In the genomic region with DNA sequence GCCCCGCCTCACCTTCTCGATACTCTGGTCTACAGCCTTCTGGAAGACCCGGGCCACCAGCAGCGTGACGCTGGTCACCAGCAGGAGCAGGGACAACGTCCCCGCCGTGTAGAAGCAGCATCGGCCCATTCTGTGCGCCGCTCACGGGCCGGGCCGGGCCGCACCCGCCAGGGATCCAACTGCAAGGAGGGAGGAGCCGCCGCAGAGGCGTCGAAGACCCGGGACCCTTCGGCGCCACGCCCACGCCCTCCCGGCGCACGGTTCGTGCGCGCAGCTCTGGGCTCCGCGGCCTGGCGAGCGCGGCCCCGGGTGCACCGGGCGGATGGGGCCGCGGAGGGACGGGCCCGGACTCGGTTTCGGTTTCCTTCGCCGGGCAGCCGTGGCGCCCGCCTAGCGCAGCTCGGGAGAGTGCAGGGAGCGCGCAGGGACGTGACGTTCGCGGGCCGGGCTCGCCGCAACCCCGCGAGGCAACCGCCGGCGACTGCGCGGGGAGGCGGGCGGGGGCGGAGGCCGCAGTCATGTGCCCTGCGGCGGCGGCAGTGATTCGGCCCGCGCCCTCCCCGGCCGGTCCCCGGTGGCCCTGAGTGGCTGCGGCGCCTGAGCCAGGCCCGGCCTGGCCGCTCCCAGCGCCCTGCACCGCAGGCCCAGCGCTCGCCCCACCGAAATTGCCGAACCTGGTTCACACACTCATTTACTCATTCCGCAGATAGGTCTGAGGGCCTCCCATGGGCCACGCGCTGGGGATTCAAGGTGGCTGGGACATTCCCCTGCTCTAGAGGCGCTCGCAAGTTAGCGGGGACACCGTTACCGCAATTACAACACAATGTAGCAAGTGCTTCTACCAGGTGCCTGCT, we compare ENCODE assay signal across 8 cellular contexts. TPM values are rescaled to one million over a fixed set of nuclear protein-coding genes. Genes with fewer than 3 reads are reported as not detected.
DNase-seq lines count a peak whose midpoint lies in the region; ATAC-seq and TF ChIP-seq lines count a peak whose summit lies in the region.

Gene SCARB2 (minus strand): TSS at position 410 of the 854 bp plus-strand sequence. CDS start 281 bp downstream, at position 129.

- no peaks in the 10 kb centered on the region for H3K36me3 Mint-ChIP-seq in activated CD4-positive, alpha-beta memory T cell treated with anti-CD3 and anti-CD28 coated beads for 36 hours

- no peaks in the 10 kb centered on the region for H3K9me3 Mint-ChIP-seq in activated CD4-positive, alpha-beta memory T cell treated with anti-CD3 and anti-CD28 coated beads for 36 hours

- peaks cover 55% of the 10 kb centered on the region for H3K4me1 ChIP-seq in BLaER1
- peaks cover 15% of the 10 kb centered on the region for H3K4me1 ChIP-seq in ectodermal cell (ENCODE audit: control insufficient read depth, insufficient read depth, low read length)
- H3K4me1 ChIP-seq in lung (ENCODE audit: control insufficient read depth in 2 of 2, insufficient read depth in 2 of 2, low read length in 2 of 2) = peaks cover 13 to 41% of the 10 kb centered on the region in 2 donors

- TF ChIP-seq CTCF in lung (IDR thresholded peaks at IDR 0.05; ENCODE audit: control extremely low read depth, extremely low read depth) = no peak

- H3K4me3 ChIP-seq in BLaER1 = peak within 1 kb of the TSS; percentile 83
- H3K4me3 ChIP-seq in ectodermal cell (ENCODE audit: insufficient read depth, low read depth, low read length) = peak within 1 kb of the TSS; percentile 72
- peak within 1 kb of the TSS; percentile 72 for H3K4me3 ChIP-seq in lung

- H3K36me3 ChIP-seq in BLaER1 = no peaks in the 10 kb centered on the region
- peaks cover 4% of the 10 kb centered on the region for H3K36me3 ChIP-seq in ectodermal cell (ENCODE audit: control insufficient read depth, insufficient read depth, low read length)
- no peaks in the 10 kb centered on the region for H3K36me3 ChIP-seq in lung (ENCODE audit: control insufficient read depth in 2 of 2, insufficient read depth in 2 of 2, low read length in 2 of 2)

- H3K9me3 ChIP-seq in BLaER1 = no peaks in the 10 kb centered on the region
- H3K9me3 ChIP-seq in ectodermal cell (ENCODE audit: control insufficient read depth, low read length) = no peaks in the 10 kb centered on the region
- no peaks in the 10 kb centered on the region for H3K9me3 ChIP-seq in lung (ENCODE audit: control insufficient read depth in 2 of 2, insufficient read depth in 1 of 2, low read length in 1 of 2)

- H3K27ac ChIP-seq in BLaER1 (peak within 1 kb of the TSS; percentile 89), ectodermal cell (ENCODE audit: insufficient read depth, low read depth, low read length, poor library complexity, severe bottlenecking) (peak within 1 kb of the TSS; percentile 78), lung (ENCODE audit: low read depth in 1 of 2, low read length in 1 of 2) (peak within 1 kb of the TSS; percentile 87 to 91)

- ATAC-seq in GM19035 (IDR thresholded peaks at IDR 0.05; ENCODE audit: unreplicated experiment) (peak; percentile 76), HG03280 (IDR thresholded peaks at IDR 0.05; ENCODE audit: unreplicated experiment) (peak; percentile 79), lung (ENCODE audit: insufficient read depth, low FRiP score) (peak; percentile 93)

- peak within 1 kb of the TSS; percentile 86 for H3K9ac ChIP-seq in BLaER1

- no peaks in the 10 kb centered on the region for H3K27me3 Mint-ChIP-seq in activated CD4-positive, alpha-beta memory T cell treated with anti-CD3 and anti-CD28 coated beads for 36 hours

- H3K4me3 Mint-ChIP-seq in activated CD4-positive, alpha-beta memory T cell treated with anti-CD3 and anti-CD28 coated beads for 36 hours = peak within 1 kb of the TSS; percentile 70

- peaks cover 25% of the 10 kb centered on the region for H3K4me1 Mint-ChIP-seq in activated CD4-positive, alpha-beta memory T cell treated with anti-CD3 and anti-CD28 coated beads for 36 hours (ENCODE audit: low read depth)

- POLR2A ChIA-PET in activated CD4-positive, alpha-beta memory T cell treated with anti-CD3 and anti-CD28 coated beads for 36 hours (lab: Charles Lee) = no interaction called here

- WGBS in ectodermal cell, 2 experiments = 1% methylated on average over 99 of the region's 99 CpGs
- 1% methylated on average over 83 to 99 of the region's 99 CpGs for WGBS in lung, 2 donors

- H3K27me3 ChIP-seq in BLaER1 = no peaks in the 10 kb centered on the region
- peaks cover 9% of the 10 kb centered on the region for H3K27me3 ChIP-seq in ectodermal cell (ENCODE audit: control insufficient read depth, insufficient read depth, low read length, poor library complexity, severe bottlenecking)
- H3K27me3 ChIP-seq in lung (ENCODE audit: control insufficient read depth, insufficient read depth) = no peaks in the 10 kb centered on the region

- intact Hi-C loops in activated CD4-positive, alpha-beta memory T cell treated with anti-CD3 and anti-CD28 coated beads for 36 hours (cut with micrococcal nuclease) = loop anchor here (1.0 to 10.0 kb wide), 4 partner anchors 66 to 864 kb away; partner anchors contain the start of genes CCNI, NUP54, RCHY1 and THAP6

- peak; percentile 71 for DNase-seq in NCI-H526 treated with DMSO at 0.1 percent for 48 hours (lab: John Stamatoyannopoulos, UW)
- peak; percentile 75 for DNase-seq in activated CD4-positive, alpha-beta memory T cell treated with anti-CD3 and anti-CD28 coated beads for 36 hours
- peak; percentile 84 for DNase-seq in lung (ENCODE audit: low spot score)
- peak; percentile 50 for DNase-seq in stimulated activated CD8-positive, alpha-beta memory T cell treated with anti-CD3 and anti-CD28 coated beads, Interleukin-12 subunit alpha, Interleukin-12 subunit beta, amount 100 ng/mL, for 1 hour (ENCODE audit: low read depth)

- H3K27ac Mint-ChIP-seq in activated CD4-positive, alpha-beta memory T cell treated with anti-CD3 and anti-CD28 coated beads for 36 hours = peak within 1 kb of the TSS; percentile 44

- H4K20me1 ChIP-seq in BLaER1 = peaks cover 38% of the 10 kb centered on the region

- CTCF ChIA-PET in activated CD4-positive, alpha-beta memory T cell treated with anti-CD3 and anti-CD28 coated beads for 36 hours (lab: Charles Lee) = interaction anchor here (1.1 to 2.9 kb wide), 3 partner anchors 34 to 291 kb away, joined by 3 to 14 read pairs (median 5); no protein-coding TSS in a partner anchor

- H3K4me2 ChIP-seq in BLaER1 = peak within 1 kb of the TSS; percentile 88

RNA-seq across cellular contexts. Expression of gene SCARB2, which starts in this region (rescaled TPM):
- 1 to 10 TPM; 7.0 to 8.2 TPM for total RNA-seq in activated CD4-positive, alpha-beta memory T cell treated with anti-CD3 and anti-CD28 coated beads for 36 hours
- polyA plus RNA-seq in ectodermal cell (2013, experiment 1 of 4) = 88.3 TPM
- 98.3 TPM for polyA plus RNA-seq in ectodermal cell (2013, experiment 2 of 4)
- 68.8 TPM for polyA plus RNA-seq in ectodermal cell (2013, experiment 3 of 4)
- polyA plus RNA-seq in ectodermal cell (2013, experiment 4 of 4) = 78.1 TPM
- 100 to 1,000 TPM; 195 to 360 TPM for total RNA-seq in lung
- 100 to 1,000 TPM; 104 to 105 TPM for polyA plus RNA-seq in lung

Comparison
In these comparisons a context has a peak if more than half of its experiments do, and no peak if none do; other contexts are left out.
1. Peak in every context shown above with its lines: DNase-seq, ATAC-seq, H3K4me3 ChIP-seq and H3K27ac ChIP-seq.
2. RNA of gene SCARB2 (total RNA-seq): 195 to 360 TPM in lung; 7.0 to 8.2 TPM in activated CD4-positive, alpha-beta memory T cell treated with anti-CD3 and anti-CD28 coated beads for 36 hours; every median in the first group is over 10 times any median in the second.